Comparison of ENCODE assay signal across 1 cellular context in genomic region chr12:3959799-3960560, GRCh38.
TF ChIP-seq lines count a peak whose summit lies in the region.

No MANE protein-coding gene starts in this region.

TF ChIP-seq in HepG2, 621 proteins besides CTCF, POLR2A, EP300 and RAD21 (continued from another document and continues in another):
- TF ChIP-seq ZNF841 (CRISPR knock-in tag; IDR thresholded peaks at IDR 0.05; ENCODE audit: borderline replicate concordance) (no peak), ZFP90 (CRISPR knock-in tag; IDR thresholded peaks at IDR 0.05; ENCODE audit: borderline replicate concordance) (no peak), TOPORS (CRISPR knock-in tag; IDR thresholded peaks at IDR 0.05) (no peak), ATF3 (CRISPR knock-in tag; IDR thresholded peaks at IDR 0.05) (no peak), ETS1 (CRISPR knock-in tag; IDR thresholded peaks at IDR 0.05) (no peak), RORA (CRISPR knock-in tag; IDR thresholded peaks at IDR 0.05) (no peak), DNMT1 (CRISPR knock-in tag; IDR thresholded peaks at IDR 0.05) (no peak), NFATC3 (CRISPR knock-in tag; IDR thresholded peaks at IDR 0.05) (no peak), SATB2 (CRISPR knock-in tag; IDR thresholded peaks at IDR 0.05) (no peak), ARID3A (IDR thresholded peaks at IDR 0.05; ENCODE audit: low read depth, low read length) (no peak), GFI1 (CRISPR knock-in tag; IDR thresholded peaks at IDR 0.05; ENCODE audit: borderline replicate concordance) (no peak), THAP11 (CRISPR knock-in tag; IDR thresholded peaks at IDR 0.05) (no peak), SP4 (CRISPR knock-in tag; IDR thresholded peaks at IDR 0.05) (no peak), ZNF644 (CRISPR knock-in tag; IDR thresholded peaks at IDR 0.05; ENCODE audit: low read depth) (peak; percentile 87), ZNF766 (CRISPR knock-in tag; IDR thresholded peaks at IDR 0.05; ENCODE audit: borderline replicate concordance) (no peak), STAT5B (CRISPR knock-in tag; IDR thresholded peaks at IDR 0.05) (no peak), HDAC2 (CRISPR knock-in tag; IDR thresholded peaks at IDR 0.05) (peak; percentile 59; the same call in 1 of the 2 replicates), CREM (IDR thresholded peaks at IDR 0.05) (no peak), CREM (CRISPR knock-in tag; IDR thresholded peaks at IDR 0.05) (no peak), RBAK (CRISPR knock-in tag; IDR thresholded peaks at IDR 0.05) (no peak), ZNF260 (CRISPR knock-in tag; IDR thresholded peaks at IDR 0.05; ENCODE audit: borderline replicate concordance, low read depth) (no peak), ZNF790 (CRISPR knock-in tag; IDR thresholded peaks at IDR 0.05; ENCODE audit: borderline replicate concordance) (no peak), ZZZ3 (CRISPR knock-in tag; IDR thresholded peaks at IDR 0.05; ENCODE audit: borderline replicate concordance) (no peak), ZFP37 (CRISPR knock-in tag; IDR thresholded peaks at IDR 0.05; ENCODE audit: borderline replicate concordance) (no peak), TEF (CRISPR knock-in tag; IDR thresholded peaks at IDR 0.05) (no peak), ZNF430 (CRISPR knock-in tag; IDR thresholded peaks at IDR 0.05) (no peak), HOMEZ (CRISPR knock-in tag; IDR thresholded peaks at IDR 0.05; ENCODE audit: low read depth) (no peak), TGIF2 (CRISPR knock-in tag; IDR thresholded peaks at IDR 0.05) (no peak), POLR2AphosphoS5 (IDR thresholded peaks at IDR 0.05; ENCODE audit: low read depth, low read length) (no peak), ZNF274 (CRISPR knock-in tag; IDR thresholded peaks at IDR 0.05) (no peak), TOE1 (CRISPR knock-in tag; IDR thresholded peaks at IDR 0.05) (no peak), NONO (IDR thresholded peaks at IDR 0.05) (no peak), NONO (CRISPR knock-in tag; conservative IDR thresholded peaks at IDR 0.05) (0 out of 2 replicates have a peak, but pooled peaks have one; percentile 25), ZNF251 (CRISPR knock-in tag; IDR thresholded peaks at IDR 0.05) (no peak), EHMT2 (IDR thresholded peaks at IDR 0.05; ENCODE audit: borderline replicate concordance, low read depth, low read length) (no peak), E2F1 (CRISPR knock-in tag; IDR thresholded peaks at IDR 0.05) (no peak), BORCS8-MEF2B (CRISPR knock-in tag; IDR thresholded peaks at IDR 0.05) (peak; percentile 53; the same call in 1 of the 2 replicates), KLF15 (CRISPR knock-in tag; IDR thresholded peaks at IDR 0.05; ENCODE audit: borderline replicate concordance) (no peak), ZNF350 (CRISPR knock-in tag; IDR thresholded peaks at IDR 0.05; ENCODE audit: borderline replicate concordance, low read depth) (no peak), NFIC (IDR thresholded peaks at IDR 0.05; ENCODE audit: low read length) (peak; percentile 54; the same call in 1 of the 2 replicates), IKZF1 (IDR thresholded peaks at IDR 0.05) (no peak), MXI1 (IDR thresholded peaks at IDR 0.05; ENCODE audit: borderline replicate concordance, low read depth, low read length) (peak; percentile 17; the same call in 1 of the 3 replicates)
- TF ChIP-seq, protein P1, sequence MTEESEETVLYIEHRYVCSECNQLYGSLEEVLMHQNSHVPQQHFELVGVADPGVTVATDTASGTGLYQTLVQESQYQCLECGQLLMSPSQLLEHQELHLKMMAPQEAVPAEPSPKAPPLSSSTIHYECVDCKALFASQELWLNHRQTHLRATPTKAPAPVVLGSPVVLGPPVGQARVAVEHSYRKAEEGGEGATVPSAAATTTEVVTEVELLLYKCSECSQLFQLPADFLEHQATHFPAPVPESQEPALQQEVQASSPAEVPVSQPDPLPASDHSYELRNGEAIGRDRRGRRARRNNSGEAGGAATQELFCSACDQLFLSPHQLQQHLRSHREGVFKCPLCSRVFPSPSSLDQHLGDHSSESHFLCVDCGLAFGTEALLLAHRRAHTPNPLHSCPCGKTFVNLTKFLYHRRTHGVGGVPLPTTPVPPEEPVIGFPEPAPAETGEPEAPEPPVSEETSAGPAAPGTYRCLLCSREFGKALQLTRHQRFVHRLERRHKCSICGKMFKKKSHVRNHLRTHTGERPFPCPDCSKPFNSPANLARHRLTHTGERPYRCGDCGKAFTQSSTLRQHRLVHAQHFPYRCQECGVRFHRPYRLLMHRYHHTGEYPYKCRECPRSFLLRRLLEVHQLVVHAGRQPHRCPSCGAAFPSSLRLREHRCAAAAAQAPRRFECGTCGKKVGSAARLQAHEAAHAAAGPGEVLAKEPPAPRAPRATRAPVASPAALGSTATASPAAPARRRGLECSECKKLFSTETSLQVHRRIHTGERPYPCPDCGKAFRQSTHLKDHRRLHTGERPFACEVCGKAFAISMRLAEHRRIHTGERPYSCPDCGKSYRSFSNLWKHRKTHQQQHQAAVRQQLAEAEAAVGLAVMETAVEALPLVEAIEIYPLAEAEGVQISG (CRISPR knock-in tag; IDR thresholded peaks at IDR 0.05), result peak; percentile 40
- TF ChIP-seq, protein P2, sequence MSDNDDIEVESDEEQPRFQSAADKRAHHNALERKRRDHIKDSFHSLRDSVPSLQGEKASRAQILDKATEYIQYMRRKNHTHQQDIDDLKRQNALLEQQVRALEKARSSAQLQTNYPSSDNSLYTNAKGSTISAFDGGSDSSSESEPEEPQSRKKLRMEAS (IDR thresholded peaks at IDR 0.05), result peak; percentile 42
- TF ChIP-seq, protein P3, sequence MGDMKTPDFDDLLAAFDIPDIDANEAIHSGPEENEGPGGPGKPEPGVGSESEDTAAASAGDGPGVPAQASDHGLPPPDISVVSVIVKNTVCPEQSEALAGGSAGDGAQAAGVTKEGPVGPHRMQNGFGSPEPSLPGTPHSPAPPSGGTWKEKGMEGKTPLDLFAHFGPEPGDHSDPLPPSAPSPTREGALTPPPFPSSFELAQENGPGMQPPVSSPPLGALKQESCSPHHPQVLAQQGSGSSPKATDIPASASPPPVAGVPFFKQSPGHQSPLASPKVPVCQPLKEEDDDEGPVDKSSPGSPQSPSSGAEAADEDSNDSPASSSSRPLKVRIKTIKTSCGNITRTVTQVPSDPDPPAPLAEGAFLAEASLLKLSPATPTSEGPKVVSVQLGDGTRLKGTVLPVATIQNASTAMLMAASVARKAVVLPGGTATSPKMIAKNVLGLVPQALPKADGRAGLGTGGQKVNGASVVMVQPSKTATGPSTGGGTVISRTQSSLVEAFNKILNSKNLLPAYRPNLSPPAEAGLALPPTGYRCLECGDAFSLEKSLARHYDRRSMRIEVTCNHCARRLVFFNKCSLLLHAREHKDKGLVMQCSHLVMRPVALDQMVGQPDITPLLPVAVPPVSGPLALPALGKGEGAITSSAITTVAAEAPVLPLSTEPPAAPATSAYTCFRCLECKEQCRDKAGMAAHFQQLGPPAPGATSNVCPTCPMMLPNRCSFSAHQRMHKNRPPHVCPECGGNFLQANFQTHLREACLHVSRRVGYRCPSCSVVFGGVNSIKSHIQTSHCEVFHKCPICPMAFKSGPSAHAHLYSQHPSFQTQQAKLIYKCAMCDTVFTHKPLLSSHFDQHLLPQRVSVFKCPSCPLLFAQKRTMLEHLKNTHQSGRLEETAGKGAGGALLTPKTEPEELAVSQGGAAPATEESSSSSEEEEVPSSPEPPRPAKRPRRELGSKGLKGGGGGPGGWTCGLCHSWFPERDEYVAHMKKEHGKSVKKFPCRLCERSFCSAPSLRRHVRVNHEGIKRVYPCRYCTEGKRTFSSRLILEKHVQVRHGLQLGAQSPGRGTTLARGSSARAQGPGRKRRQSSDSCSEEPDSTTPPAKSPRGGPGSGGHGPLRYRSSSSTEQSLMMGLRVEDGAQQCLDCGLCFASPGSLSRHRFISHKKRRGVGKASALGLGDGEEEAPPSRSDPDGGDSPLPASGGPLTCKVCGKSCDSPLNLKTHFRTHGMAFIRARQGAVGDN (CRISPR knock-in tag; IDR thresholded peaks at IDR 0.05), result peak; percentile 72
- TF ChIP-seq, protein P4, sequence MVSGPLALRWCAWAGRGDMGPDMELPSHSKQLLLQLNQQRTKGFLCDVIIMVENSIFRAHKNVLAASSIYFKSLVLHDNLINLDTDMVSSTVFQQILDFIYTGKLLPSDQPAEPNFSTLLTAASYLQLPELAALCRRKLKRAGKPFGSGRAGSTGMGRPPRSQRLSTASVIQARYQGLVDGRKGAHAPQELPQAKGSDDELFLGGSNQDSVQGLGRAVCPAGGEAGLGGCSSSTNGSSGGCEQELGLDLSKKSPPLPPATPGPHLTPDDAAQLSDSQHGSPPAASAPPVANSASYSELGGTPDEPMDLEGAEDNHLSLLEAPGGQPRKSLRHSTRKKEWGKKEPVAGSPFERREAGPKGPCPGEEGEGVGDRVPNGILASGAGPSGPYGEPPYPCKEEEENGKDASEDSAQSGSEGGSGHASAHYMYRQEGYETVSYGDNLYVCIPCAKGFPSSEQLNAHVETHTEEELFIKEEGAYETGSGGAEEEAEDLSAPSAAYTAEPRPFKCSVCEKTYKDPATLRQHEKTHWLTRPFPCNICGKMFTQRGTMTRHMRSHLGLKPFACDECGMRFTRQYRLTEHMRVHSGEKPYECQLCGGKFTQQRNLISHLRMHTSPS (CRISPR knock-in tag; IDR thresholded peaks at IDR 0.05; ENCODE audit: low read depth), result peak; percentile 81
- TF ChIP-seq, protein P5, sequence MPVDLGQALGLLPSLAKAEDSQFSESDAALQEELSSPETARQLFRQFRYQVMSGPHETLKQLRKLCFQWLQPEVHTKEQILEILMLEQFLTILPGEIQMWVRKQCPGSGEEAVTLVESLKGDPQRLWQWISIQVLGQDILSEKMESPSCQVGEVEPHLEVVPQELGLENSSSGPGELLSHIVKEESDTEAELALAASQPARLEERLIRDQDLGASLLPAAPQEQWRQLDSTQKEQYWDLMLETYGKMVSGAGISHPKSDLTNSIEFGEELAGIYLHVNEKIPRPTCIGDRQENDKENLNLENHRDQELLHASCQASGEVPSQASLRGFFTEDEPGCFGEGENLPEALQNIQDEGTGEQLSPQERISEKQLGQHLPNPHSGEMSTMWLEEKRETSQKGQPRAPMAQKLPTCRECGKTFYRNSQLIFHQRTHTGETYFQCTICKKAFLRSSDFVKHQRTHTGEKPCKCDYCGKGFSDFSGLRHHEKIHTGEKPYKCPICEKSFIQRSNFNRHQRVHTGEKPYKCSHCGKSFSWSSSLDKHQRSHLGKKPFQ (CRISPR knock-in tag; IDR thresholded peaks at IDR 0.05; ENCODE audit: insufficient replicate concordance), result no peak
- TF ChIP-seq, protein P6, sequence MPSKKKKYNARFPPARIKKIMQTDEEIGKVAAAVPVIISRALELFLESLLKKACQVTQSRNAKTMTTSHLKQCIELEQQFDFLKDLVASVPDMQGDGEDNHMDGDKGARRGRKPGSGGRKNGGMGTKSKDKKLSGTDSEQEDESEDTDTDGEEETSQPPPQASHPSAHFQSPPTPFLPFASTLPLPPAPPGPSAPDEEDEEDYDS (CRISPR knock-in tag; IDR thresholded peaks at IDR 0.05), result no peak
